ENCODE assay signal across 18 cellular contexts in the genomic region with DNA sequence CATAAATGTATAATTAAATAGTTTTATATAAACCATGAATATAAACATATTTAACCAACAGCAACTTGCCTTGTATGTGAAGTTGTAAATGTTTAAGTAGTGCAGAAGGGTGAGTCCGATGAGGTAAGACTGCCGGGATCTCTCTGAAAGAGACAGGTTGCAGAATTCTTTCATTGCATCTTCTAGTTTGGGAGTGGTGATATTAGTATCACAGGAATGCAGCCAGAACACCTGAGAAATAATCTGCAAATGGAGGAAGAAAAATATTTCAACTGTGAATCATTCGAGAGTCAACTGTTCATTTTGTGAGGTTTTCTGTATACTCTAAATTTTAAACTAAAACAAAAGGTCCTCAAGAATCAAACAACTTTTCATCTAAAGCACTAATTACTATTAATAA.
DNase-seq lines count a peak whose midpoint lies in the region; ATAC-seq and TF ChIP-seq lines count a peak whose summit lies in the region.
"Had no signal": no experiment of that assay in that cellular context is flagged by ENCODE, and none has a peak within 500 bp of the region (broad histone marks: within the 10 kb centered on the region; RNA-seq: fewer than 3 reads in every experiment).

No MANE protein-coding gene starts in this region.

- H3K27ac ChIP-seq in CD8-positive, alpha-beta T cell (ENCODE audit: low read depth, low read length): no peak overlapping the region
- H3K27ac ChIP-seq: BLaER1 had no signal

- H3K4me3 Mint-ChIP-seq in T-helper 17 cell: no peak overlapping the region
- no peak overlapping the region for H3K4me3 Mint-ChIP-seq in type B pancreatic cell
- no peak overlapping the region for H3K4me3 Mint-ChIP-seq in CD8-positive, alpha-beta T cell
- H3K4me3 Mint-ChIP-seq: CD14-positive monocyte; CD4-positive, alpha-beta memory T cell had no signal

- no peaks in the 10 kb centered on the region for H3K9me3 ChIP-seq in T-helper 17 cell (ENCODE audit: control insufficient read depth, low read length, poor library complexity, severe bottlenecking)
- no peaks in the 10 kb centered on the region for H3K9me3 ChIP-seq in CD8-positive, alpha-beta T cell (ENCODE audit: low read length)
- H3K9me3 ChIP-seq: BE2C, Caco-2 had no signal

- H3K27ac Mint-ChIP-seq in T-helper 17 cell (peak overlapping the region; percentile 34), type B pancreatic cell (peak overlapping the region; percentile 25)
- H3K27ac Mint-ChIP-seq in CD8-positive, alpha-beta T cell: no peak overlapping the region
- H3K27ac Mint-ChIP-seq: CD4-positive, alpha-beta memory T cell; CD4-positive, CD25-positive, alpha-beta regulatory T cell had no signal

- intact Hi-C loops in CD8-positive, alpha-beta T cell (cut with DNase I, micrococcal nuclease): no loop called here

- no peaks in the 10 kb centered on the region for H3K4me1 ChIP-seq in CD8-positive, alpha-beta T cell (ENCODE audit: insufficient read depth, low read length)
- H3K4me1 ChIP-seq: BE2C, Caco-2 had no signal

- H3K27me3 ChIP-seq in CD8-positive, alpha-beta T cell (ENCODE audit: insufficient read depth, low read length): no peaks in the 10 kb centered on the region
- H3K27me3 ChIP-seq: BE2C, BLaER1 had no signal

- H3K27me3 Mint-ChIP-seq in T-helper 17 cell (peaks cover 2% of the 10 kb centered on the region), type B pancreatic cell (no peaks in the 10 kb centered on the region)
- peaks cover 2% of the 10 kb centered on the region for H3K27me3 Mint-ChIP-seq in CD8-positive, alpha-beta T cell (ENCODE audit: low read depth)
- H3K27me3 Mint-ChIP-seq: CD4-positive, alpha-beta memory T cell; CD4-positive, CD25-positive, alpha-beta regulatory T cell had no signal

- no peak overlapping the region for H3K4me3 ChIP-seq in epithelial cell of esophagus (ENCODE audit: low read length)
- H3K4me3 ChIP-seq in CD8-positive, alpha-beta T cell (ENCODE audit: low read depth, low read length): no peak overlapping the region
- H3K4me3 ChIP-seq: BLaER1 had no signal

- CTCF ChIA-PET in CD8-positive, alpha-beta T cell (lab: Charles Lee): no interaction called here

- no peak for ATAC-seq in T-helper 17 cell
- ATAC-seq in CD8-positive, alpha-beta T cell: no peak

- no peaks in the 10 kb centered on the region for H3K36me3 ChIP-seq in CD8-positive, alpha-beta T cell (ENCODE audit: insufficient read depth, low read length)

- H3K36me3 Mint-ChIP-seq in T-helper 17 cell (ENCODE audit: low read depth): no peaks in the 10 kb centered on the region
- no peaks in the 10 kb centered on the region for H3K36me3 Mint-ChIP-seq in type B pancreatic cell
- H3K36me3 Mint-ChIP-seq in CD8-positive, alpha-beta T cell: no peaks in the 10 kb centered on the region
- H3K36me3 Mint-ChIP-seq: CD14-positive monocyte; CD4-positive, alpha-beta memory T cell; CD4-positive, CD25-positive, alpha-beta regulatory T cell had no signal

- TF ChIP-seq CTCF in epithelial cell of esophagus (IDR thresholded peaks at IDR 0.05; ENCODE audit: insufficient read depth, low read depth, low read length, missing control alignments) (no peak), type B pancreatic cell (conservative IDR thresholded peaks at IDR 0.05) (no peak)
- TF ChIP-seq CTCF in CD8-positive, alpha-beta T cell (IDR thresholded peaks at IDR 0.05): no peak

- POLR2A ChIA-PET in CD8-positive, alpha-beta T cell (lab: Charles Lee): no interaction called here

- DNase-seq in T-helper 17 cell: no peak
- peak; percentile 27 for DNase-seq in epithelial cell of esophagus (ENCODE audit: low read depth)
- DNase-seq in type B pancreatic cell (ENCODE audit: extremely low spot score, unreplicated experiment): no peak
- no peak for DNase-seq in iPS-NIHi7 (ENCODE audit: extremely low spot score)
- DNase-seq in CD8-positive, alpha-beta T cell: no peak
- DNase-seq in NCI-H2107 treated with DMSO at 0.1 percent for 48 hours (lab: John Stamatoyannopoulos, UW; ENCODE audit: unreplicated experiment): no peak
- DNase-seq: 8988T; ACHN; BE2C; C1 segment of cervical spinal cord; Caco-2; Calu3; CD4-positive, alpha-beta memory T cell; CD4-positive, CD25-positive, alpha-beta regulatory T cell; DMS79 treated with DMSO at 0.1 percent for 48 hours; GF-D8 had no signal

- peaks cover 4% of the 10 kb centered on the region for H3K9me3 Mint-ChIP-seq in type B pancreatic cell
- H3K9me3 Mint-ChIP-seq in CD8-positive, alpha-beta T cell: no peaks in the 10 kb centered on the region

- H3K4me1 Mint-ChIP-seq in T-helper 17 cell (no peaks in the 10 kb centered on the region), type B pancreatic cell (ENCODE audit: unreplicated experiment) (no peaks in the 10 kb centered on the region)
- H3K4me1 Mint-ChIP-seq in CD8-positive, alpha-beta T cell (ENCODE audit: low read depth): no peaks in the 10 kb centered on the region
- H3K4me1 Mint-ChIP-seq: CD14-positive monocyte; CD4-positive, alpha-beta memory T cell; CD4-positive, CD25-positive, alpha-beta regulatory T cell had no signal
